15 cellular contexts compared by ENCODE assay signal in the genomic region with DNA sequence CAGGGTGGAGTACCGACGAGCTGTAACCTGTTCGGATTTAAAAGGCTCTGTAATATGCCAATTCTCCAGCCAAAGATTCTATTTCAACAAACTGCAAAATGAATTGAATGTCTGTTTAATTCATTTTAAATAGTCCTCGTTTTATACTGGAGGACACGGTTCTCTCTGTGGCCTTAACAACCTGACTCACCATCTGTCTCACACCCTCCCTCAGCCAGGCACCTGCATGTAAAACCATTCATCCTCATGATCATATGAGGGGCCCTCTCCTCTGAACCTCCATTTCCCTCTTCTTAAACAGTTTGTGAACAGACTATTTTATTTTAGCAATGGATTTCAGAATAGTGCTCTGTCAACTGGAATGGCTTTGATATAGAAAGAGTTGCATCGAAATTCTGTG.
DNase-seq lines count a peak whose midpoint lies in the region; ATAC-seq and TF ChIP-seq lines count a peak whose summit lies in the region.
"Had no signal": no experiment of that assay in that cellular context is flagged by ENCODE, and none has a peak within 500 bp of the region (broad histone marks: within the 10 kb centered on the region; RNA-seq: fewer than 3 reads in every experiment).

No MANE protein-coding gene starts in this region.

- in situ Hi-C loops in mammary epithelial cell (cut with MboI; ENCODE audit: low sequenced_read_pairs in 2 of 2), result no loop called here

- peak; percentile 6 for DNase-seq in mammary epithelial cell
- no peak for DNase-seq in MCF 10A (ENCODE audit: unreplicated experiment)
- DNase-seq in NCI-H526 (lab: John Stamatoyannopoulos, UW), result peak; percentile 83 to 85
- DNase-seq in NCI-H510A (lab: John Stamatoyannopoulos, UW), result no peak
- no peak for DNase-seq in CD8-positive, alpha-beta T cell
- DNase-seq: BE2C; CD4-positive, alpha-beta memory T cell; COR-L47; DND-41; GDM1 had no signal

- no peak for ATAC-seq in SK-N-SH treated with all-trans-retinoic acid at 6 μM for 48 hours
- ATAC-seq in CD8-positive, alpha-beta T cell, result no peak
- ATAC-seq: HepG2 had no signal

- H3K4me3 ChIP-seq in mammary epithelial cell (replicated peaks in 1 of 3; ENCODE audit: insufficient read depth in 1 of 3, low read depth in 2 of 3, low read length in 3 of 3), result no peak overlapping the region
- no peak overlapping the region for H3K4me3 ChIP-seq in OCI-LY1 (ENCODE audit: low read depth, low read length, poor library complexity, severe bottlenecking)
- H3K4me3 ChIP-seq in CD8-positive, alpha-beta T cell (ENCODE audit: low read depth, low read length), result no peak overlapping the region
- H3K4me3 ChIP-seq: HAP-1 had no signal

- peaks cover under 1% of the 10 kb centered on the region for H3K4me1 ChIP-seq in mammary epithelial cell (ENCODE audit: insufficient read depth, low read length)
- H3K4me1 ChIP-seq in OCI-LY1 (ENCODE audit: insufficient read depth, low read length, severe bottlenecking), result peaks cover 81% of the 10 kb centered on the region
- no peaks in the 10 kb centered on the region for H3K4me1 ChIP-seq in CD8-positive, alpha-beta T cell (ENCODE audit: insufficient read depth, low read length)
- H3K4me1 ChIP-seq: HAP-1 had no signal

- no peaks in the 10 kb centered on the region for H3F3A ChIP-seq in OCI-LY1 (ENCODE audit: insufficient read depth, low read length)

- no peaks in the 10 kb centered on the region for H3K27me3 Mint-ChIP-seq in MCF 10A (ENCODE audit: insufficient read depth, unreplicated experiment)
- no peaks in the 10 kb centered on the region for H3K27me3 Mint-ChIP-seq in CD8-positive, alpha-beta T cell (ENCODE audit: low read depth)
- H3K27me3 Mint-ChIP-seq: CD4-positive, alpha-beta memory T cell had no signal

- H3K36me3 ChIP-seq in mammary epithelial cell (ENCODE audit: insufficient read depth, low read length) (no peaks in the 10 kb centered on the region), OCI-LY1 (ENCODE audit: insufficient read depth, low read length) (peaks cover 57% of the 10 kb centered on the region)
- no peaks in the 10 kb centered on the region for H3K36me3 ChIP-seq in CD8-positive, alpha-beta T cell (ENCODE audit: insufficient read depth, low read length)
- H3K36me3 ChIP-seq: BE2C, HAP-1 had no signal

- no peak overlapping the region for H3K4me3 Mint-ChIP-seq in MCF 10A (ENCODE audit: unreplicated experiment)
- no peak overlapping the region for H3K4me3 Mint-ChIP-seq in CD8-positive, alpha-beta T cell
- H3K4me3 Mint-ChIP-seq: CD4-positive, alpha-beta memory T cell had no signal

- H4K20me1 ChIP-seq in mammary epithelial cell (ENCODE audit: insufficient read depth, low read length) (no peaks in the 10 kb centered on the region), OCI-LY1 (ENCODE audit: insufficient read depth, low read length) (no peaks in the 10 kb centered on the region)

- peaks cover 6% of the 10 kb centered on the region for H3K4me1 Mint-ChIP-seq in MCF 10A (ENCODE audit: insufficient read depth, unreplicated experiment)
- H3K4me1 Mint-ChIP-seq in CD8-positive, alpha-beta T cell (ENCODE audit: low read depth), result peaks cover 2% of the 10 kb centered on the region
- H3K4me1 Mint-ChIP-seq: CD4-positive, alpha-beta memory T cell had no signal

- H3K27me3 ChIP-seq in mammary epithelial cell (ENCODE audit: insufficient read depth, low read length) (no peaks in the 10 kb centered on the region), OCI-LY1 (ENCODE audit: insufficient read depth, low read length) (no peaks in the 10 kb centered on the region)
- H3K27me3 ChIP-seq in CD8-positive, alpha-beta T cell (ENCODE audit: insufficient read depth, low read length), result no peaks in the 10 kb centered on the region
- H3K27me3 ChIP-seq: BE2C had no signal

- H3K4me2 ChIP-seq in mammary epithelial cell (ENCODE audit: insufficient read depth, low read depth, low read length), result no peak overlapping the region
- no peak overlapping the region for H3K4me2 ChIP-seq in OCI-LY1 (ENCODE audit: low read length)

- H3K79me2 ChIP-seq in mammary epithelial cell (ENCODE audit: insufficient read depth, low read length) (no peaks in the 10 kb centered on the region), OCI-LY1 (ENCODE audit: insufficient read depth, low read length) (no peaks in the 10 kb centered on the region; the same call in 1 of the 2 replicates)

- H3K9me2 ChIP-seq in OCI-LY1 (ENCODE audit: low read depth, low read length), result no peaks in the 10 kb centered on the region

- intact Hi-C loops in mammary epithelial cell (cut with micrococcal nuclease), result no loop called here
- intact Hi-C loops in MCF 10A (cut with micrococcal nuclease), result no loop called here
- intact Hi-C loops in CD8-positive, alpha-beta T cell (cut with DNase I, micrococcal nuclease), result loop anchor here in 1 of 2 experiments (10.0 kb wide), 1 partner anchor 59 kb away; no protein-coding TSS in a partner anchor

- no peak overlapping the region for H3K9ac ChIP-seq in mammary epithelial cell (ENCODE audit: insufficient read depth, low read length)
- H3K9ac ChIP-seq in OCI-LY1 (ENCODE audit: low read length), result no peak overlapping the region; the same call in 1 of the 2 replicates

- no peak overlapping the region for H3K27ac Mint-ChIP-seq in MCF 10A (ENCODE audit: low read depth, unreplicated experiment)
- no peak overlapping the region for H3K27ac Mint-ChIP-seq in CD8-positive, alpha-beta T cell
- H3K27ac Mint-ChIP-seq: CD4-positive, alpha-beta memory T cell had no signal

- H3K9me3 Mint-ChIP-seq in MCF 10A (ENCODE audit: unreplicated experiment), result no peaks in the 10 kb centered on the region
- no peaks in the 10 kb centered on the region for H3K9me3 Mint-ChIP-seq in CD8-positive, alpha-beta T cell
- H3K9me3 Mint-ChIP-seq: CD4-positive, alpha-beta memory T cell had no signal

- POLR2A ChIA-PET in MCF 10A (lab: Yijun Ruan, JAX), result no interaction called here
- POLR2A ChIA-PET in CD8-positive, alpha-beta T cell (lab: Charles Lee), result no interaction called here

- 7% methylated on average over 6 of the region's 6 CpGs for WGBS in mammary epithelial cell (ENCODE audit: low coverage, missing lambda C conversion rate)

- peaks cover 3% of the 10 kb centered on the region for H3K9me3 ChIP-seq in mammary epithelial cell (replicated peaks; ENCODE audit: insufficient read depth, low read length)
- no peaks in the 10 kb centered on the region for H3K9me3 ChIP-seq in OCI-LY1 (ENCODE audit: low read length)
- H3K9me3 ChIP-seq in CD8-positive, alpha-beta T cell (ENCODE audit: low read length), result no peaks in the 10 kb centered on the region
- H3K9me3 ChIP-seq: BE2C, HAP-1 had no signal

- H3K27ac ChIP-seq in mammary epithelial cell (ENCODE audit: insufficient read depth, low read depth, low read length) (no peak overlapping the region), OCI-LY1 (ENCODE audit: low read depth, low read length, poor library complexity, severe bottlenecking) (peak overlapping the region; percentile 75)
- no peak overlapping the region for H3K27ac ChIP-seq in CD8-positive, alpha-beta T cell (ENCODE audit: low read depth, low read length)
- H3K27ac ChIP-seq: C4-2B had no signal

- TF ChIP-seq CTCF in mammary epithelial cell (conservative IDR thresholded peaks at IDR 0.05 in 1 of 2, IDR thresholded peaks at IDR 0.05 in 1 of 2; ENCODE audit: extremely low read depth in 1 of 2, insufficient read depth in 1 of 2, low read depth in 1 of 2, low read length in 2 of 2), result no peak
- TF ChIP-seq CTCF in MCF 10A (IDR thresholded peaks at IDR 0.05; ENCODE audit: unreplicated experiment), result no peak
- TF ChIP-seq CTCF in OCI-LY1 (IDR thresholded peaks at IDR 0.05; ENCODE audit: low read length), result no peak
- no peak for TF ChIP-seq CTCF in CD8-positive, alpha-beta T cell (IDR thresholded peaks at IDR 0.05)

- CTCF ChIA-PET in mammary epithelial cell (lab: Charles Lee; ENCODE audit: low non-redundant PET) (no interaction called here), MCF 10A (lab: Yijun Ruan, JAX) (interaction anchor here (0.6 to 1.6 kb wide), 2 partner anchors 211 to 586 kb away, joined by 4 to 5 read pairs; no protein-coding TSS in a partner anchor)
- CTCF ChIA-PET in CD8-positive, alpha-beta T cell (lab: Charles Lee), result no interaction called here

- dilution Hi-C loops in mammary epithelial cell (cut with HindIII; ENCODE audit: low sequenced_read_pairs), result no loop called here

- H2AFZ ChIP-seq in mammary epithelial cell (ENCODE audit: low read depth, low read length) (no peak overlapping the region), OCI-LY1 (ENCODE audit: low read length) (no peak overlapping the region)

- no peaks in the 10 kb centered on the region for H3K36me3 Mint-ChIP-seq in MCF 10A (ENCODE audit: insufficient read depth, unreplicated experiment)
- H3K36me3 Mint-ChIP-seq in CD8-positive, alpha-beta T cell, result peaks cover 14% of the 10 kb centered on the region

- BruUV-seq in mammary epithelial cell (replicated peaks; lab: Mats Ljungman, UMichigan) (no TSS peak), MCF 10A (replicated peaks; lab: Mats Ljungman, UMichigan) (no TSS peak)

TF ChIP-seq in SK-N-SH treated with all-trans-retinoic acid at 6 μM for 48 hours, 23 proteins besides CTCF, POLR2A, EP300 and RAD21 (continues in another document):
- no peak for TF ChIP-seq ZFP3 (CRISPR knock-in tag; IDR thresholded peaks at IDR 0.05)
- TF ChIP-seq TOX (CRISPR knock-in tag; IDR thresholded peaks at IDR 0.05; ENCODE audit: borderline replicate concordance), result no peak
- no peak for TF ChIP-seq TCF4 (CRISPR knock-in tag; IDR thresholded peaks at IDR 0.05; ENCODE audit: borderline replicate concordance)
- TF ChIP-seq SNAI2 (CRISPR knock-in tag; IDR thresholded peaks at IDR 0.05), result no peak
- no peak for TF ChIP-seq ZNF565 (CRISPR knock-in tag; conservative IDR thresholded peaks at IDR 0.05; ENCODE audit: low read depth)
- TF ChIP-seq OSR1 (CRISPR knock-in tag; IDR thresholded peaks at IDR 0.05), result no peak
- TF ChIP-seq, protein P1, sequence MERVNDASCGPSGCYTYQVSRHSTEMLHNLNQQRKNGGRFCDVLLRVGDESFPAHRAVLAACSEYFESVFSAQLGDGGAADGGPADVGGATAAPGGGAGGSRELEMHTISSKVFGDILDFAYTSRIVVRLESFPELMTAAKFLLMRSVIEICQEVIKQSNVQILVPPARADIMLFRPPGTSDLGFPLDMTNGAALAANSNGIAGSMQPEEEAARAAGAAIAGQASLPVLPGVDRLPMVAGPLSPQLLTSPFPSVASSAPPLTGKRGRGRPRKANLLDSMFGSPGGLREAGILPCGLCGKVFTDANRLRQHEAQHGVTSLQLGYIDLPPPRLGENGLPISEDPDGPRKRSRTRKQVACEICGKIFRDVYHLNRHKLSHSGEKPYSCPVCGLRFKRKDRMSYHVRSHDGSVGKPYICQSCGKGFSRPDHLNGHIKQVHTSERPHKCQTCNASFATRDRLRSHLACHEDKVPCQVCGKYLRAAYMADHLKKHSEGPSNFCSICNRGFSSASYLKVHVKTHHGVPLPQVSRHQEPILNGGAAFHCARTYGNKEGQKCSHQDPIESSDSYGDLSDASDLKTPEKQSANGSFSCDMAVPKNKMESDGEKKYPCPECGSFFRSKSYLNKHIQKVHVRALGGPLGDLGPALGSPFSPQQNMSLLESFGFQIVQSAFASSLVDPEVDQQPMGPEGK (CRISPR knock-in tag; IDR thresholded peaks at IDR 0.05; ENCODE audit: borderline replicate concordance), result no peak

Comparison
In these comparisons a context has a peak if more than half of its experiments do, and no peak if none do; other contexts are left out.
1. DNase-seq: peak in mammary epithelial cell (single experiment) and NCI-H526 (2 of 2); none in MCF 10A (single experiment), NCI-H510A (single experiment) and CD8-positive, alpha-beta T cell (0 of 7).